In the genomic region with DNA sequence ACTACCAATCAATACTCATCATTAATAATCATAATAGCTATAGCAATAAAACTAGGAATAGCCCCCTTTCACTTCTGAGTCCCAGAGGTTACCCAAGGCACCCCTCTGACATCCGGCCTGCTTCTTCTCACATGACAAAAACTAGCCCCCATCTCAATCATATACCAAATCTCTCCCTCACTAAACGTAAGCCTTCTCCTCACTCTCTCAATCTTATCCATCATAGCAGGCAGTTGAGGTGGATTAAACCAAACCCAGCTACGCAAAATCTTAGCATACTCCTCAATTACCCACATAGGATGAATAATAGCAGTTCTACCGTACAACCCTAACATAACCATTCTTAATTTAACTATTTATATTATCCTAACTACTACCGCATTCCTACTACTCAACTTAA, we compare ENCODE assay signal across 2 cellular contexts.
DNase-seq lines count a peak whose midpoint lies in the region; ATAC-seq, FAIRE-seq and TF ChIP-seq lines count a peak whose summit lies in the region.
"Not testable (repeated sequence)": the region's sequence is repeated elsewhere in the genome, so short reads cannot be mapped to it uniquely, and the experiment has no call there.

No MANE protein-coding gene starts in this region.

- not testable (repeated sequence) for DNase-seq in K562 (ENCODE audit: extremely low read depth in 1 of 4, low spot score in 3 of 4); HepG2 (ENCODE audit: low spot score)

- FAIRE-seq in K562 (lab: Jason Lieb, UNC); HepG2 (lab: Jason Lieb, UNC): not testable (repeated sequence)

- intact Hi-C loops in K562 (cut with micrococcal nuclease); HepG2 (cut with micrococcal nuclease; ENCODE audit: unreplicated experiment): not testable (repeated sequence)

- not testable (repeated sequence) for H3K9me3 ChIP-seq in K562 (replicated peaks; ENCODE audit: control insufficient read depth, insufficient read depth, low read depth, low read length); HepG2 (ENCODE audit: low read length)

- in situ Hi-C loops in K562 (cut with MboI); HepG2 (cut with HindIII; ENCODE audit: extremely low pct_ligation_motif_present, low pct_unique_long_range_greater_than_20kb): not testable (repeated sequence)

- not testable (repeated sequence) for H3K9me1 ChIP-seq in K562 (ENCODE audit: control insufficient read depth, insufficient read depth, low read length)

- TF ChIP-seq EP300 in K562 (IDR thresholded peaks at IDR 0.05; ENCODE audit: low read length); HepG2 (IDR thresholded peaks at IDR 0.05; ENCODE audit: low read depth in 2 of 2, low read length in 2 of 2); HepG2 (CRISPR knock-in tag; IDR thresholded peaks at IDR 0.05; ENCODE audit: borderline replicate concordance): not testable (repeated sequence)

- not testable (repeated sequence) for TF ChIP-seq CTCF in K562 (IDR thresholded peaks at IDR 0.05 in 2 of 3, conservative IDR thresholded peaks at IDR 0.05 in 1 of 3; ENCODE audit: insufficient read depth in 2 of 3, low read depth in 1 of 3, low read length in 3 of 3); HepG2 (CRISPR knock-in tag; IDR thresholded peaks at IDR 0.05)

- WGBS in K562 (ENCODE audit: insufficient coverage, low coverage, missing lambda C conversion rate): 1% methylated on average over 5 of the region's 5 CpGs
- WGBS in HepG2 (ENCODE audit: low lambda C conversion rate): under 1% methylated on average over 5 of the region's 5 CpGs

- not testable (repeated sequence) for H4K20me1 ChIP-seq in K562 (replicated peaks; ENCODE audit: control insufficient read depth, insufficient read depth, low read length); HepG2 (ENCODE audit: insufficient read depth, low read length)

- not testable (repeated sequence) for H3K9ac ChIP-seq in K562 (ENCODE audit: insufficient read depth in 1 of 2, low read depth in 2 of 2, low read length in 2 of 2); HepG2 (ENCODE audit: insufficient read depth, low read depth, low read length)

- TF ChIP-seq RAD21 in K562 (CRISPR knock-in tag; conservative IDR thresholded peaks at IDR 0.05 in 1 of 2, IDR thresholded peaks at IDR 0.05 in 1 of 2); HepG2 (CRISPR knock-in tag; IDR thresholded peaks at IDR 0.05): not testable (repeated sequence)

- TF ChIP-seq POLR2A in K562 (conservative IDR thresholded peaks at IDR 0.05); HepG2 (IDR thresholded peaks at IDR 0.05; ENCODE audit: insufficient read depth in 1 of 2, low read depth in 2 of 2, low read length in 2 of 2): not testable (repeated sequence)

- not testable (repeated sequence) for H3K27ac ChIP-seq in K562 (ENCODE audit: extremely low read depth, low read depth, low read length); HepG2 (ENCODE audit: extremely low read length, insufficient read depth, low read length)

- ATAC-seq in K562, HepG2: not testable (repeated sequence)

- not testable (repeated sequence) for H3K4me3 ChIP-seq in K562; HepG2 (replicated peaks in 1 of 3; ENCODE audit: insufficient read depth in 1 of 3, low read depth in 2 of 3, low read length in 3 of 3)

- POLR2A ChIA-PET in K562 (lab: Yijun Ruan, JAX) (interaction anchor here (8.8 kb wide), 1 partner anchor 7 kb away, joined by 53806 read pairs; no protein-coding TSS in a partner anchor), HepG2 (lab: Yijun Ruan, JAX) (interaction anchor here (8.8 kb wide), 1 partner anchor 8 kb away, joined by 3907 read pairs; no protein-coding TSS in a partner anchor)

- H3K36me3 ChIP-seq in K562 (ENCODE audit: control insufficient read depth, insufficient read depth, low read length); HepG2 (replicated peaks in 1 of 2; ENCODE audit: control insufficient read depth in 1 of 2, insufficient read depth in 2 of 2, low read length in 2 of 2): not testable (repeated sequence)

- H3K4me1 ChIP-seq in K562 (replicated peaks in 1 of 2; ENCODE audit: control insufficient read depth in 2 of 2, insufficient read depth in 2 of 2, low read length in 2 of 2); HepG2 (ENCODE audit: insufficient read depth, low read length): not testable (repeated sequence)

- CTCF ChIA-PET in K562 (lab: Yijun Ruan, JAX; ENCODE audit: low intra/inter-chr PET ratio) (interaction anchor here (8.8 kb wide), 1 partner anchor 8 kb away, joined by 1054 read pairs; no protein-coding TSS in a partner anchor), HepG2 (lab: Yijun Ruan, JAX; ENCODE audit: low intra/inter-chr PET ratio, low total read pairs) (interaction anchor here (7.2 kb wide), 1 partner anchor 8 kb away, joined by 518 read pairs; no protein-coding TSS in a partner anchor)

- H3K79me2 ChIP-seq in K562 (ENCODE audit: control insufficient read depth, insufficient read depth, low read length); HepG2 (ENCODE audit: insufficient read depth, low read length): not testable (repeated sequence)

- not testable (repeated sequence) for H3K4me2 ChIP-seq in K562 (ENCODE audit: insufficient read depth, low read length); HepG2 (ENCODE audit: low read depth, low read length)

- H3K27me3 ChIP-seq in K562 (ENCODE audit: control insufficient read depth in 2 of 2, insufficient read depth in 2 of 2, low read length in 2 of 2); HepG2 (ENCODE audit: control insufficient read depth in 1 of 2, insufficient read depth in 2 of 2, low read length in 2 of 2): not testable (repeated sequence)

- BruUV-seq in K562 (replicated peaks; lab: Mats Ljungman, UMichigan); HepG2 (replicated peaks; lab: Mats Ljungman, UMichigan): not testable (repeated sequence)

- H2AFZ ChIP-seq in K562 (ENCODE audit: low read depth, low read length); HepG2 (ENCODE audit: low read length): not testable (repeated sequence)

TF ChIP-seq in K562, 482 proteins besides CTCF, POLR2A, EP300 and RAD21:
- TF ChIP-seq HNRNPH1 (optimal IDR thresholded peaks at IDR 0.05; ENCODE audit: low read depth, low read length) (peak; percentile 47), TBP (optimal IDR thresholded peaks at IDR 0.05; ENCODE audit: low read depth, low read length) (peak; percentile 50)

TF ChIP-seq in HepG2, 621 proteins besides CTCF, POLR2A, EP300 and RAD21:
- TF ChIP-seq CCAR2 (optimal IDR thresholded peaks at IDR 0.05; ENCODE audit: low read depth, low read length) (peak; percentile 88), TEAD3 (CRISPR knock-in tag; optimal IDR thresholded peaks at IDR 0.05; ENCODE audit: borderline replicate concordance) (peak; percentile 85)
